ENCODE assay signal across 15 cellular contexts in genomic region chr3:131901686-131902085, GRCh38.
"Had no signal": no experiment of that assay in that cellular context is flagged by ENCODE, and none has a peak within 500 bp of the region (broad histone marks: within the 10 kb centered on the region; RNA-seq: fewer than 3 reads in every experiment).

No MANE protein-coding gene starts in this region.

- DNase-seq: effector memory CD4-positive, alpha-beta T cell; heart right ventricle; hypothalamus; kidney glomerular epithelial cell; mucosa of descending colon; natural killer cell; posterior cingulate gyrus; sigmoid colon; small intestine; stimulated activated CD4-positive, alpha-beta T cell treated with anti-CD3 and anti-CD28 coated beads, Interleukin-12 subunit alpha, Interleukin-12 subunit beta, amount 100 ng/mL, for 4 hours; stimulated activated CD4-positive, alpha-beta T cell treated with anti-CD3 and anti-CD28 coated beads, Interleukin-2, amount 100 ng/mL, for 48 hours; stimulated activated naive CD4-positive, alpha-beta T cell treated with Interleukin-2 at 50 U/mL for 16 hours had no signal

- H3K27me3 ChIP-seq: right atrium auricular region, sigmoid colon, suprapubic skin, thyroid gland had no signal

- H3K4me1 ChIP-seq: heart right ventricle, right atrium auricular region, sigmoid colon, suprapubic skin had no signal

- H3K36me3 ChIP-seq: heart right ventricle, right atrium auricular region, sigmoid colon, suprapubic skin, thyroid gland had no signal

- H3K27ac ChIP-seq: heart right ventricle, right atrium auricular region, sigmoid colon, suprapubic skin had no signal

- H3K4me3 ChIP-seq: heart right ventricle, mucosa of descending colon, right atrium auricular region, sigmoid colon, suprapubic skin, thyroid gland had no signal

- H3K9me3 ChIP-seq: heart right ventricle, mucosa of descending colon, right atrium auricular region, suprapubic skin, thyroid gland had no signal
